Comparison of ENCODE assay signal across 2 cellular contexts in genomic region chr6:7154341-7155139, GRCh38.
TF ChIP-seq lines count a peak whose summit lies in the region.

No MANE protein-coding gene starts in this region.

TF ChIP-seq in liver, 16 proteins besides CTCF, POLR2A, EP300 and RAD21:
- TF ChIP-seq TAF1 (conservative IDR thresholded peaks at IDR 0.05) = no peak
- no peak for TF ChIP-seq SP1 (IDR thresholded peaks at IDR 0.05)
- no peak for TF ChIP-seq JUND (IDR thresholded peaks at IDR 0.05)
- TF ChIP-seq, protein P1, sequence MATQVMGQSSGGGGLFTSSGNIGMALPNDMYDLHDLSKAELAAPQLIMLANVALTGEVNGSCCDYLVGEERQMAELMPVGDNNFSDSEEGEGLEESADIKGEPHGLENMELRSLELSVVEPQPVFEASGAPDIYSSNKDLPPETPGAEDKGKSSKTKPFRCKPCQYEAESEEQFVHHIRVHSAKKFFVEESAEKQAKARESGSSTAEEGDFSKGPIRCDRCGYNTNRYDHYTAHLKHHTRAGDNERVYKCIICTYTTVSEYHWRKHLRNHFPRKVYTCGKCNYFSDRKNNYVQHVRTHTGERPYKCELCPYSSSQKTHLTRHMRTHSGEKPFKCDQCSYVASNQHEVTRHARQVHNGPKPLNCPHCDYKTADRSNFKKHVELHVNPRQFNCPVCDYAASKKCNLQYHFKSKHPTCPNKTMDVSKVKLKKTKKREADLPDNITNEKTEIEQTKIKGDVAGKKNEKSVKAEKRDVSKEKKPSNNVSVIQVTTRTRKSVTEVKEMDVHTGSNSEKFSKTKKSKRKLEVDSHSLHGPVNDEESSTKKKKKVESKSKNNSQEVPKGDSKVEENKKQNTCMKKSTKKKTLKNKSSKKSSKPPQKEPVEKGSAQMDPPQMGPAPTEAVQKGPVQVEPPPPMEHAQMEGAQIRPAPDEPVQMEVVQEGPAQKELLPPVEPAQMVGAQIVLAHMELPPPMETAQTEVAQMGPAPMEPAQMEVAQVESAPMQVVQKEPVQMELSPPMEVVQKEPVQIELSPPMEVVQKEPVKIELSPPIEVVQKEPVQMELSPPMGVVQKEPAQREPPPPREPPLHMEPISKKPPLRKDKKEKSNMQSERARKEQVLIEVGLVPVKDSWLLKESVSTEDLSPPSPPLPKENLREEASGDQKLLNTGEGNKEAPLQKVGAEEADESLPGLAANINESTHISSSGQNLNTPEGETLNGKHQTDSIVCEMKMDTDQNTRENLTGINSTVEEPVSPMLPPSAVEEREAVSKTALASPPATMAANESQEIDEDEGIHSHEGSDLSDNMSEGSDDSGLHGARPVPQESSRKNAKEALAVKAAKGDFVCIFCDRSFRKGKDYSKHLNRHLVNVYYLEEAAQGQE (IDR thresholded peaks at IDR 0.05) = no peak
- TF ChIP-seq EGR1 (IDR thresholded peaks at IDR 0.05; ENCODE audit: low read depth in 2 of 2) = no peak
- TF ChIP-seq HNF4A (conservative IDR thresholded peaks at IDR 0.05) = no peak
- TF ChIP-seq, protein P2, sequence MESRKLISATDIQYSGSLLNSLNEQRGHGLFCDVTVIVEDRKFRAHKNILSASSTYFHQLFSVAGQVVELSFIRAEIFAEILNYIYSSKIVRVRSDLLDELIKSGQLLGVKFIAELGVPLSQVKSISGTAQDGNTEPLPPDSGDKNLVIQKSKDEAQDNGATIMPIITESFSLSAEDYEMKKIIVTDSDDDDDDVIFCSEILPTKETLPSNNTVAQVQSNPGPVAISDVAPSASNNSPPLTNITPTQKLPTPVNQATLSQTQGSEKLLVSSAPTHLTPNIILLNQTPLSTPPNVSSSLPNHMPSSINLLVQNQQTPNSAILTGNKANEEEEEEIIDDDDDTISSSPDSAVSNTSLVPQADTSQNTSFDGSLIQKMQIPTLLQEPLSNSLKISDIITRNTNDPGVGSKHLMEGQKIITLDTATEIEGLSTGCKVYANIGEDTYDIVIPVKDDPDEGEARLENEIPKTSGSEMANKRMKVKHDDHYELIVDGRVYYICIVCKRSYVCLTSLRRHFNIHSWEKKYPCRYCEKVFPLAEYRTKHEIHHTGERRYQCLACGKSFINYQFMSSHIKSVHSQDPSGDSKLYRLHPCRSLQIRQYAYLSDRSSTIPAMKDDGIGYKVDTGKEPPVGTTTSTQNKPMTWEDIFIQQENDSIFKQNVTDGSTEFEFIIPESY (IDR thresholded peaks at IDR 0.05) = no peak
- TF ChIP-seq, protein P3, sequence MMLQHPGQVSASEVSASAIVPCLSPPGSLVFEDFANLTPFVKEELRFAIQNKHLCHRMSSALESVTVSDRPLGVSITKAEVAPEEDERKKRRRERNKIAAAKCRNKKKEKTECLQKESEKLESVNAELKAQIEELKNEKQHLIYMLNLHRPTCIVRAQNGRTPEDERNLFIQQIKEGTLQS (IDR thresholded peaks at IDR 0.05) = no peak
- no peak for TF ChIP-seq NR2F2 (IDR thresholded peaks at IDR 0.05)
- TF ChIP-seq GABPA (IDR thresholded peaks at IDR 0.05 in 1 of 2, conservative IDR thresholded peaks at IDR 0.05 in 1 of 2) = no peak
- no peak for TF ChIP-seq FOXA2 (IDR thresholded peaks at IDR 0.05)
- TF ChIP-seq YY1 (IDR thresholded peaks at IDR 0.05) = no peak
- TF ChIP-seq, protein P4, sequence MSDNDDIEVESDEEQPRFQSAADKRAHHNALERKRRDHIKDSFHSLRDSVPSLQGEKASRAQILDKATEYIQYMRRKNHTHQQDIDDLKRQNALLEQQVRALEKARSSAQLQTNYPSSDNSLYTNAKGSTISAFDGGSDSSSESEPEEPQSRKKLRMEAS (IDR thresholded peaks at IDR 0.05) = no peak
- TF ChIP-seq HNF4G (IDR thresholded peaks at IDR 0.05) = no peak
- no peak for TF ChIP-seq FOXA1 (IDR thresholded peaks at IDR 0.05)
- TF ChIP-seq RXRA (IDR thresholded peaks at IDR 0.05) = no peak

TF ChIP-seq in HepG2, 621 proteins besides CTCF, POLR2A, EP300 and RAD21:
- TF ChIP-seq CBX2 (IDR thresholded peaks at IDR 0.05; ENCODE audit: low read depth, low read length) (no peak), CBX2 (CRISPR knock-in tag; IDR thresholded peaks at IDR 0.05; ENCODE audit: low read depth) (no peak), HOXA3 (CRISPR knock-in tag; IDR thresholded peaks at IDR 0.05) (no peak), PLRG1 (conservative IDR thresholded peaks at IDR 0.05) (no peak), SMAD9 (CRISPR knock-in tag; IDR thresholded peaks at IDR 0.05) (no peak), MAFF (IDR thresholded peaks at IDR 0.05; ENCODE audit: low read depth, low read length) (no peak), NR3C1 (CRISPR knock-in tag; IDR thresholded peaks at IDR 0.05) (no peak)
- TF ChIP-seq, protein P5, sequence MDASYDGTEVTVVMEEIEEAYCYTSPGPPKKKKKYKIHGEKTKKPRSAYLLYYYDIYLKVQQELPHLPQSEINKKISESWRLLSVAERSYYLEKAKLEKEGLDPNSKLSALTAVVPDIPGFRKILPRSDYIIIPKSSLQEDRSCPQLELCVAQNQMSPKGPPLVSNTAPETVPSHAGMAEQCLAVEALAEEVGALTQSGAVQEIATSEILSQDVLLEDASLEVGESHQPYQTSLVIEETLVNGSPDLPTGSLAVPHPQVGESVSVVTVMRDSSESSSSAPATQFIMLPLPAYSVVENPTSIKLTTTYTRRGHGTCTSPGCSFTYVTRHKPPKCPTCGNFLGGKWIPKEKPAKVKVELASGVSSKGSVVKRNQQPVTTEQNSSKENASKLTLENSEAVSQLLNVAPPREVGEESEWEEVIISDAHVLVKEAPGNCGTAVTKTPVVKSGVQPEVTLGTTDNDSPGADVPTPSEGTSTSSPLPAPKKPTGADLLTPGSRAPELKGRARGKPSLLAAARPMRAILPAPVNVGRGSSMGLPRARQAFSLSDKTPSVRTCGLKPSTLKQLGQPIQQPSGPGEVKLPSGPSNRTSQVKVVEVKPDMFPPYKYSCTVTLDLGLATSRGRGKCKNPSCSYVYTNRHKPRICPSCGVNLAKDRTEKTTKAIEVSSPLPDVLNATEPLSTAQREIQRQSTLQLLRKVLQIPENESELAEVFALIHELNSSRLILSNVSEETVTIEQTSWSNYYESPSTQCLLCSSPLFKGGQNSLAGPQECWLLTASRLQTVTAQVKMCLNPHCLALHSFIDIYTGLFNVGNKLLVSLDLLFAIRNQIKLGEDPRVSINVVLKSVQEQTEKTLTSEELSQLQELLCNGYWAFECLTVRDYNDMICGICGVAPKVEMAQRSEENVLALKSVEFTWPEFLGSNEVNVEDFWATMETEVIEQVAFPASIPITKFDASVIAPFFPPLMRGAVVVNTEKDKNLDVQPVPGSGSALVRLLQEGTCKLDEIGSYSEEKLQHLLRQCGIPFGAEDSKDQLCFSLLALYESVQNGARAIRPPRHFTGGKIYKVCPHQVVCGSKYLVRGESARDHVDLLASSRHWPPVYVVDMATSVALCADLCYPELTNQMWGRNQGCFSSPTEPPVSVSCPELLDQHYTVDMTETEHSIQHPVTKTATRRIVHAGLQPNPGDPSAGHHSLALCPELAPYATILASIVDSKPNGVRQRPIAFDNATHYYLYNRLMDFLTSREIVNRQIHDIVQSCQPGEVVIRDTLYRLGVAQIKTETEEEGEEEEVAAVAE (CRISPR knock-in tag; IDR thresholded peaks at IDR 0.05; ENCODE audit: borderline replicate concordance) = no peak
- TF ChIP-seq, protein P6, sequence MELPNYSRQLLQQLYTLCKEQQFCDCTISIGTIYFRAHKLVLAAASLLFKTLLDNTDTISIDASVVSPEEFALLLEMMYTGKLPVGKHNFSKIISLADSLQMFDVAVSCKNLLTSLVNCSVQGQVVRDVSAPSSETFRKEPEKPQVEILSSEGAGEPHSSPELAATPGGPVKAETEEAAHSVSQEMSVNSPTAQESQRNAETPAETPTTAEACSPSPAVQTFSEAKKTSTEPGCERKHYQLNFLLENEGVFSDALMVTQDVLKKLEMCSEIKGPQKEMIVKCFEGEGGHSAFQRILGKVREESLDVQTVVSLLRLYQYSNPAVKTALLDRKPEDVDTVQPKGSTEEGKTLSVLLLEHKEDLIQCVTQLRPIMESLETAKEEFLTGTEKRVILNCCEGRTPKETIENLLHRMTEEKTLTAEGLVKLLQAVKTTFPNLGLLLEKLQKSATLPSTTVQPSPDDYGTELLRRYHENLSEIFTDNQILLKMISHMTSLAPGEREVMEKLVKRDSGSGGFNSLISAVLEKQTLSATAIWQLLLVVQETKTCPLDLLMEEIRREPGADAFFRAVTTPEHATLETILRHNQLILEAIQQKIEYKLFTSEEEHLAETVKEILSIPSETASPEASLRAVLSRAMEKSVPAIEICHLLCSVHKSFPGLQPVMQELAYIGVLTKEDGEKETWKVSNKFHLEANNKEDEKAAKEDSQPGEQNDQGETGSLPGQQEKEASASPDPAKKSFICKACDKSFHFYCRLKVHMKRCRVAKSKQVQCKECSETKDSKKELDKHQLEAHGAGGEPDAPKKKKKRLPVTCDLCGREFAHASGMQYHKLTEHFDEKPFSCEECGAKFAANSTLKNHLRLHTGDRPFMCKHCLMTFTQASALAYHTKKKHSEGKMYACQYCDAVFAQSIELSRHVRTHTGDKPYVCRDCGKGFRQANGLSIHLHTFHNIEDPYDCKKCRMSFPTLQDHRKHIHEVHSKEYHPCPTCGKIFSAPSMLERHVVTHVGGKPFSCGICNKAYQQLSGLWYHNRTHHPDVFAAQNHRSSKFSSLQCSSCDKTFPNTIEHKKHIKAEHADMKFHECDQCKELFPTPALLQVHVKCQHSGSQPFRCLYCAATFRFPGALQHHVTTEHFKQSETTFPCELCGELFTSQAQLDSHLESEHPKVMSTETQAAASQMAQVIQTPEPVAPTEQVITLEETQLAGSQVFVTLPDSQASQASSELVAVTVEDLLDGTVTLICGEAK (IDR thresholded peaks at IDR 0.05) = no peak
- TF ChIP-seq, protein P6 (CRISPR knock-in tag; IDR thresholded peaks at IDR 0.05) = no peak
- TF ChIP-seq, protein P7, sequence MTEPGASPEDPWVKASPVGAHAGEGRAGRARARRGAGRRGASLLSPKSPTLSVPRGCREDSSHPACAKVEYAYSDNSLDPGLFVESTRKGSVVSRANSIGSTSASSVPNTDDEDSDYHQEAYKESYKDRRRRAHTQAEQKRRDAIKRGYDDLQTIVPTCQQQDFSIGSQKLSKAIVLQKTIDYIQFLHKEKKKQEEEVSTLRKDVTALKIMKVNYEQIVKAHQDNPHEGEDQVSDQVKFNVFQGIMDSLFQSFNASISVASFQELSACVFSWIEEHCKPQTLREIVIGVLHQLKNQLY (CRISPR knock-in tag; IDR thresholded peaks at IDR 0.05) = no peak
- TF ChIP-seq, protein P8, sequence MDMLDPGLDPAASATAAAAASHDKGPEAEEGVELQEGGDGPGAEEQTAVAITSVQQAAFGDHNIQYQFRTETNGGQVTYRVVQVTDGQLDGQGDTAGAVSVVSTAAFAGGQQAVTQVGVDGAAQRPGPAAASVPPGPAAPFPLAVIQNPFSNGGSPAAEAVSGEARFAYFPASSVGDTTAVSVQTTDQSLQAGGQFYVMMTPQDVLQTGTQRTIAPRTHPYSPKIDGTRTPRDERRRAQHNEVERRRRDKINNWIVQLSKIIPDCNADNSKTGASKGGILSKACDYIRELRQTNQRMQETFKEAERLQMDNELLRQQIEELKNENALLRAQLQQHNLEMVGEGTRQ (IDR thresholded peaks at IDR 0.05; ENCODE audit: low read depth, low read length) = no peak
- TF ChIP-seq, protein P8 (CRISPR knock-in tag; IDR thresholded peaks at IDR 0.05; ENCODE audit: borderline replicate concordance) = no peak
- TF ChIP-seq, protein P9, sequence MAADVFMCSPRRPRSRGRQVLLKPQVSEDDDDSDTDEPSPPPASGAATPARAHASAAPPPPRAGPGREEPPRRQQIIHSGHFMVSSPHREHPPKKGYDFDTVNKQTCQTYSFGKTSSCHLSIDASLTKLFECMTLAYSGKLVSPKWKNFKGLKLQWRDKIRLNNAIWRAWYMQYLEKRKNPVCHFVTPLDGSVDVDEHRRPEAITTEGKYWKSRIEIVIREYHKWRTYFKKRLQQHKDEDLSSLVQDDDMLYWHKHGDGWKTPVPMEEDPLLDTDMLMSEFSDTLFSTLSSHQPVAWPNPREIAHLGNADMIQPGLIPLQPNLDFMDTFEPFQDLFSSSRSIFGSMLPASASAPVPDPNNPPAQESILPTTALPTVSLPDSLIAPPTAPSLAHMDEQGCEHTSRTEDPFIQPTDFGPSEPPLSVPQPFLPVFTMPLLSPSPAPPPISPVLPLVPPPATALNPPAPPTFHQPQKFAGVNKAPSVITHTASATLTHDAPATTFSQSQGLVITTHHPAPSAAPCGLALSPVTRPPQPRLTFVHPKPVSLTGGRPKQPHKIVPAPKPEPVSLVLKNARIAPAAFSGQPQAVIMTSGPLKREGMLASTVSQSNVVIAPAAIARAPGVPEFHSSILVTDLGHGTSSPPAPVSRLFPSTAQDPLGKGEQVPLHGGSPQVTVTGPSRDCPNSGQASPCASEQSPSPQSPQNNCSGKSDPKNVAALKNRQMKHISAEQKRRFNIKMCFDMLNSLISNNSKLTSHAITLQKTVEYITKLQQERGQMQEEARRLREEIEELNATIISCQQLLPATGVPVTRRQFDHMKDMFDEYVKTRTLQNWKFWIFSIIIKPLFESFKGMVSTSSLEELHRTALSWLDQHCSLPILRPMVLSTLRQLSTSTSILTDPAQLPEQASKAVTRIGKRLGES (CRISPR knock-in tag; IDR thresholded peaks at IDR 0.05; ENCODE audit: borderline replicate concordance) = no peak
